13 cellular contexts compared by ENCODE assay signal in the genomic region with DNA sequence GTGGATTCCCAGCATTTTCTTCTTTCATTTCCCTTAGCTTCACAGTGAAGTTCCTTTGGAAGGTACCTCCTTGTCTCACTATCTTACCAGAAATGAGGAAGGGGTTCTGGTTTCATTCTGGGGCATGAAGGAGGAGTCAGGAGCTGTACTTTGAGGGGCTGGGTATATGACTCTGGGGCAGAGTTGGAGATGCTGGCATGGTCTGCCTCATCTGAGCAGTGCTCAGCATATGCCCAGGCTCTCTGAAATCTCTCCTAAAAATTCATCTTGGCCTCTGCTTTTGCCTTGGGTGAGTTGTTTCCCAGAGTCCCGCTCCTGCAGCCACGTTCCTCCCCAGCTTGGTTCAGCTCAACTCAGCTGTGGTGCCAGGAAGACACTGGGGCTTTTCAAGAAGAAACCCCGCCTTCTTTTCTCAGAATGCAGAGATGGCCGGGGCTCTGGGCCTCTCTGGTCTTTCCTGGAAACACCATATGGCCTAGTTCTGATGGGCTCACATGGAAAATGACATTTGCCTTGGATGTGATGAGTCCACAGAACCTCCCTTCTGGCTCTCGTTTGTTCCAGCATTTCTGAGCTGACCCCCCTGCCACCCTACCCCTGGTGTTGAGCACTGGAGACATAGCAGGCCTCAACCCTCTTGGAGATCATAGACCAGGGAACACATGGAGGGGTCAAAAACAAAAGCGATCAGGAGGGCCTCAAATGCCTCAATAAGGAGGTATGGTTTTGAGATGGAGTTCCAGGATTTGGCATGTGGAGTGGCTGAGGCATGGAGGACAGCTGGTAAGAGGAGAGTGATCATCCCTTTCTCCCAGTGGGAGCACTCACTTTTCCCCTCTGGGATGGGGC. TPM values are rescaled to one million over a fixed set of nuclear protein-coding genes. Genes with fewer than 3 reads are reported as not detected.
DNase-seq lines count a peak whose midpoint lies in the region; ATAC-seq lines count a peak whose summit lies in the region.
"Had no signal": no experiment of that assay in that cellular context is flagged by ENCODE, and none has a peak within 500 bp of the region (broad histone marks: within the 10 kb centered on the region; RNA-seq: fewer than 3 reads in every experiment).

No MANE protein-coding gene starts in this region.

- ATAC-seq in activated T-cell treated with anti-CD3 and anti-CD28 coated beads, Interleukin-2, amount 50 U/mL, for 4 hours = peak; percentile 67 to 80
- no peak for ATAC-seq in HG02610 (IDR thresholded peaks at IDR 0.05; ENCODE audit: unreplicated experiment)
- no peak for ATAC-seq in HG03442 (IDR thresholded peaks at IDR 0.05; ENCODE audit: unreplicated experiment)
- no peak for ATAC-seq in HG02759 (IDR thresholded peaks at IDR 0.05; ENCODE audit: unreplicated experiment)
- ATAC-seq: psoas muscle; stimulated activated memory B cell treated with anti-CD40 and anti-IgM and Interleukin-4, amounts not matched to agents 10 μg/mL and 1 μg/mL and 100 μg/mL, for 72 hours had no signal

- DNase-seq in CD8-positive, alpha-beta memory T cell = no peak
- DNase-seq in OCI-M1 (lab: John Stamatoyannopoulos, UW) (peak; percentile 84), immature natural killer cell (peak in 1 of 3 donors; percentile 35)
- peak; percentile 17 for DNase-seq in activated T-cell treated with anti-CD3 and anti-CD28 coated beads, Interleukin-2, amount 50 U/mL, for 4 hours
- DNase-seq: GDM1, NCI-H1436, psoas muscle had no signal

- POLR2A ChIA-PET in CD8-positive, alpha-beta memory T cell (lab: Charles Lee) = interaction anchor here (0.6 kb wide), 2 partner anchors 12 to 28 kb away, joined by 3 read pairs; partner anchors contain the start of gene TGFBR1

- peak overlapping the region in 6 of 7 donors; percentile 46 to 75 (median 69) for H3K4me3 Mint-ChIP-seq in CD8-positive, alpha-beta memory T cell
- H3K4me3 Mint-ChIP-seq in activated T-cell treated with anti-CD3 and anti-CD28 coated beads, Interleukin-2, amount 50 U/mL, for 4 hours = peak overlapping the region; percentile 51
- peak overlapping the region; percentile 59 to 91 (median 69) for H3K4me3 Mint-ChIP-seq in immature natural killer cell
- H3K4me3 Mint-ChIP-seq: CD4-positive, alpha-beta T cell; stimulated activated memory B cell treated with anti-CD40 and anti-IgM and Interleukin-4, amounts not matched to agents 10 μg/mL and 1 μg/mL and 100 μg/mL, for 72 hours had no signal

- H3K27ac ChIP-seq in CD8-positive, alpha-beta memory T cell (ENCODE audit: low read depth, low read length) = peak overlapping the region; percentile 30
- H3K27ac ChIP-seq: breast epithelium, psoas muscle had no signal

- no peaks in the 10 kb centered on the region for H3K27me3 ChIP-seq in CD8-positive, alpha-beta memory T cell (ENCODE audit: insufficient read depth, low read length, poor library complexity, severe bottlenecking)
- H3K27me3 ChIP-seq: breast epithelium had no signal

- H3K4me1 ChIP-seq in CD8-positive, alpha-beta memory T cell (ENCODE audit: insufficient read depth, low read length) = peaks cover 22% of the 10 kb centered on the region
- H3K4me1 ChIP-seq: psoas muscle had no signal

- H3K4me3 ChIP-seq in CD8-positive, alpha-beta memory T cell (ENCODE audit: low read length) = peak overlapping the region; percentile 38
- H3K4me3 ChIP-seq: breast epithelium, psoas muscle had no signal

- peaks cover 0 to 6% (median 0%) of the 10 kb centered on the region in 3 donors for H3K36me3 Mint-ChIP-seq in CD8-positive, alpha-beta memory T cell
- no peaks in the 10 kb centered on the region for H3K36me3 Mint-ChIP-seq in activated T-cell treated with anti-CD3 and anti-CD28 coated beads, Interleukin-2, amount 50 U/mL, for 4 hours (ENCODE audit: insufficient read depth)
- H3K36me3 Mint-ChIP-seq in immature natural killer cell = peaks cover 0 to 4% (median 0%) of the 10 kb centered on the region in 3 donors
- H3K36me3 Mint-ChIP-seq: stimulated activated memory B cell treated with anti-CD40 and anti-IgM and Interleukin-4, amounts not matched to agents 10 μg/mL and 1 μg/mL and 100 μg/mL, for 72 hours had no signal

- peaks cover 40 to 58% (median 55%) of the 10 kb centered on the region in 3 donors for H3K4me1 Mint-ChIP-seq in CD8-positive, alpha-beta memory T cell
- H3K4me1 Mint-ChIP-seq in activated T-cell treated with anti-CD3 and anti-CD28 coated beads, Interleukin-2, amount 50 U/mL, for 4 hours (ENCODE audit: low read depth) = peaks cover 28% of the 10 kb centered on the region
- H3K4me1 Mint-ChIP-seq in immature natural killer cell = peaks cover 47 to 63% of the 10 kb centered on the region in 2 donors
- H3K4me1 Mint-ChIP-seq: stimulated activated memory B cell treated with anti-CD40 and anti-IgM and Interleukin-4, amounts not matched to agents 10 μg/mL and 1 μg/mL and 100 μg/mL, for 72 hours had no signal

- H3K9me3 ChIP-seq in CD8-positive, alpha-beta memory T cell (ENCODE audit: low read length) = no peaks in the 10 kb centered on the region

- H3K27ac Mint-ChIP-seq in CD8-positive, alpha-beta memory T cell = peak overlapping the region; percentile 16 to 90 (median 74)
- peak overlapping the region; percentile 63 to 93 (median 82) for H3K27ac Mint-ChIP-seq in immature natural killer cell
- H3K27ac Mint-ChIP-seq: CD4-positive, alpha-beta T cell; stimulated activated memory B cell treated with anti-CD40 and anti-IgM and Interleukin-4, amounts not matched to agents 10 μg/mL and 1 μg/mL and 100 μg/mL, for 72 hours had no signal

- no peaks in the 10 kb centered on the region for H3K27me3 Mint-ChIP-seq in CD8-positive, alpha-beta memory T cell
- H3K27me3 Mint-ChIP-seq in activated T-cell treated with anti-CD3 and anti-CD28 coated beads, Interleukin-2, amount 50 U/mL, for 4 hours (ENCODE audit: low read depth) = no peaks in the 10 kb centered on the region
- peaks cover 2 to 3% (median 2%) of the 10 kb centered on the region in 3 donors for H3K27me3 Mint-ChIP-seq in immature natural killer cell (ENCODE audit: low read depth in 3 of 3)
- H3K27me3 Mint-ChIP-seq: CD4-positive, alpha-beta T cell; stimulated activated memory B cell treated with anti-CD40 and anti-IgM and Interleukin-4, amounts not matched to agents 10 μg/mL and 1 μg/mL and 100 μg/mL, for 72 hours had no signal

- CTCF ChIA-PET in CD8-positive, alpha-beta memory T cell (lab: Charles Lee) = interaction anchor here (1.2 to 1.5 kb wide), 3 partner anchors 11 to 93 kb away, joined by 3 to 5 read pairs (median 3); no protein-coding TSS in a partner anchor

- no peaks in the 10 kb centered on the region for H3K36me3 ChIP-seq in CD8-positive, alpha-beta memory T cell (ENCODE audit: insufficient read depth, low read length)
- H3K36me3 ChIP-seq: breast epithelium had no signal

- H3K9me3 Mint-ChIP-seq in CD8-positive, alpha-beta memory T cell = no peaks in the 10 kb centered on the region
- H3K9me3 Mint-ChIP-seq in activated T-cell treated with anti-CD3 and anti-CD28 coated beads, Interleukin-2, amount 50 U/mL, for 4 hours = peaks cover 3% of the 10 kb centered on the region
- peaks cover 0 to 1% (median 0%) of the 10 kb centered on the region in 6 donors for H3K9me3 Mint-ChIP-seq in immature natural killer cell
- H3K9me3 Mint-ChIP-seq: CD4-positive, alpha-beta T cell had no signal

RNA-seq across cellular contexts. Expression of gene TGFBR1, which starts 12.0 kb away (rescaled TPM):
- total RNA-seq in CD8-positive, alpha-beta memory T cell = 10 to 100 TPM; 36.6 to 41.9 TPM
- polyA plus RNA-seq in CD8-positive, alpha-beta memory T cell = 34.4 TPM
- total RNA-seq in activated T-cell treated with anti-CD3 and anti-CD28 coated beads, Interleukin-2, amount 50 U/mL, for 4 hours = 10 to 100 TPM; 14.6 to 19.6 (median 17.0) TPM
- polyA plus RNA-seq in immature natural killer cell = 10 to 100 TPM; 34.2 to 71.0 (median 67.8) TPM

Comparison
In these comparisons a context has a peak if more than half of its experiments do, and no peak if none do; other contexts are left out.
1. DNase-seq: peak in OCI-M1 (single experiment) and activated T-cell treated with anti-CD3 and anti-CD28 coated beads, Interleukin-2, amount 50 U/mL, for 4 hours (single experiment); none in CD8-positive, alpha-beta memory T cell (0 of 5).
2. ATAC-seq: peak in activated T-cell treated with anti-CD3 and anti-CD28 coated beads, Interleukin-2, amount 50 U/mL, for 4 hours (2 of 2); none in HG02610 (single experiment), HG03442 (single experiment) and HG02759 (single experiment).
3. Peak in every context shown above with its lines, with median percentiles within 50 percentile points of each other: H3K4me3 Mint-ChIP-seq.